Comparison of ENCODE assay signal across 21 cellular contexts in genomic region chr16:86574646-86575045, GRCh38. TPM values are rescaled to one million over a fixed set of nuclear protein-coding genes. Genes with fewer than 3 reads are reported as not detected.
DNase-seq lines count a peak whose midpoint lies in the region; ATAC-seq, FAIRE-seq and TF ChIP-seq lines count a peak whose summit lies in the region.
"Had no signal": no experiment of that assay in that cellular context is flagged by ENCODE, and none has a peak within 500 bp of the region (broad histone marks: within the 10 kb centered on the region; RNA-seq: fewer than 3 reads in every experiment).

No MANE protein-coding gene starts in this region.

- H3K4me2 ChIP-seq in K562 (ENCODE audit: insufficient read depth, low read length) = no peak overlapping the region

- no peaks in the 10 kb centered on the region for H3K9me3 Mint-ChIP-seq in nephron
- H3K9me3 Mint-ChIP-seq in type B pancreatic cell = no peaks in the 10 kb centered on the region

- intact Hi-C loops in left ventricle myocardium inferior (cut with micrococcal nuclease) = no loop called here
- intact Hi-C loops in left cardiac atrium (cut with DNase I) = loop anchor here in 1 of 2 donors (10.0 kb wide), 1 partner anchor 180 kb away; no protein-coding TSS in a partner anchor
- intact Hi-C loops in K562 (cut with micrococcal nuclease) = no loop called here

- POLR2A ChIA-PET in K562 (lab: Yijun Ruan, JAX) = interaction anchor here (0.6 kb wide), 2 partner anchors 31 to 1278 kb away, joined by 3 read pairs; no protein-coding TSS in a partner anchor

- H3K4me3 ChIP-seq in left ventricle myocardium inferior = no peak overlapping the region
- no peak overlapping the region for H3K4me3 ChIP-seq in K562
- H3K4me3 ChIP-seq: GM12878 had no signal

- peaks cover 4% of the 10 kb centered on the region for H4K20me1 ChIP-seq in K562 (replicated peaks; ENCODE audit: control insufficient read depth, insufficient read depth, low read length)

- H3K36me3 Mint-ChIP-seq in nephron (ENCODE audit: low read depth) (peaks cover 43% of the 10 kb centered on the region), type B pancreatic cell (peaks cover 21% of the 10 kb centered on the region)

- no peaks in the 10 kb centered on the region for H3K9me1 ChIP-seq in K562 (ENCODE audit: control insufficient read depth, insufficient read depth, low read length)

- no TSS peak for BruUV-seq in K562 (replicated peaks; lab: Mats Ljungman, UMichigan)

- FAIRE-seq in K562 (lab: Jason Lieb, UNC) = no peak
- FAIRE-seq: A204.1, GM12878, GM18507 had no signal

- peak overlapping the region; percentile 66 to 92 (median 87) for H3K4me3 Mint-ChIP-seq in nephron
- H3K4me3 Mint-ChIP-seq in type B pancreatic cell = peak overlapping the region; percentile 45

- no peak overlapping the region for H3K9ac ChIP-seq in K562 (ENCODE audit: insufficient read depth in 1 of 2, low read depth in 2 of 2, low read length in 2 of 2)

- no peak for TF ChIP-seq EP300 in K562 (IDR thresholded peaks at IDR 0.05; ENCODE audit: low read length)

- TF ChIP-seq CTCF in left ventricle myocardium inferior (IDR thresholded peaks at IDR 0.05; ENCODE audit: borderline replicate concordance) (no peak), K562 (IDR thresholded peaks at IDR 0.05 in 2 of 3, conservative IDR thresholded peaks at IDR 0.05 in 1 of 3; ENCODE audit: insufficient read depth in 2 of 3, low read depth in 1 of 3, low read length in 3 of 3) (no peak), nephron (IDR thresholded peaks at IDR 0.05; ENCODE audit: unreplicated experiment in 3 of 3) (no peak), type B pancreatic cell (conservative IDR thresholded peaks at IDR 0.05) (no peak)

- peak overlapping the region; percentile 88 for H3K27ac ChIP-seq in left ventricle myocardium inferior (replicated peaks)
- no peak overlapping the region for H3K27ac ChIP-seq in K562 (ENCODE audit: extremely low read depth, low read depth, low read length)

- no peak for TF ChIP-seq RAD21 in K562 (CRISPR knock-in tag; conservative IDR thresholded peaks at IDR 0.05 in 1 of 2, IDR thresholded peaks at IDR 0.05 in 1 of 2)

- H3K9me3 ChIP-seq in left ventricle myocardium inferior (replicated peaks) (no peaks in the 10 kb centered on the region), K562 (replicated peaks; ENCODE audit: control insufficient read depth, insufficient read depth, low read depth, low read length) (no peaks in the 10 kb centered on the region)

- H3K79me2 ChIP-seq in K562 (ENCODE audit: control insufficient read depth, insufficient read depth, low read length) = no peaks in the 10 kb centered on the region

- WGBS in K562 (ENCODE audit: insufficient coverage, low coverage, missing lambda C conversion rate) = 0% methylated on average over 4 of the region's 4 CpGs

- H3K27me3 ChIP-seq in left ventricle myocardium inferior (ENCODE audit: low read depth) (peaks cover 100% of the 10 kb centered on the region), K562 (ENCODE audit: control insufficient read depth in 2 of 2, insufficient read depth in 2 of 2, low read length in 2 of 2) (peaks cover 41 to 82% of the 10 kb centered on the region in 2 experiments)

- H2AFZ ChIP-seq in K562 (ENCODE audit: low read depth, low read length) = no peak overlapping the region

- no peak for ATAC-seq in left cardiac atrium
- ATAC-seq in K562 = no peak
- no peak for ATAC-seq in HG03378 (IDR thresholded peaks at IDR 0.05; ENCODE audit: unreplicated experiment)
- ATAC-seq in HG03045 (IDR thresholded peaks at IDR 0.05; ENCODE audit: unreplicated experiment) = no peak
- ATAC-seq in GM19023 (IDR thresholded peaks at IDR 0.05; ENCODE audit: unreplicated experiment) = no peak
- ATAC-seq: GM12878 had no signal

- peaks cover 51% of the 10 kb centered on the region for H3K4me1 ChIP-seq in left ventricle myocardium inferior
- H3K4me1 ChIP-seq in K562 (replicated peaks in 1 of 2; ENCODE audit: control insufficient read depth in 2 of 2, insufficient read depth in 2 of 2, low read length in 2 of 2) = peaks cover 0 to 19% of the 10 kb centered on the region in 2 experiments; a peak in 3 of 5 replicates

- TF ChIP-seq POLR2A in K562 (conservative IDR thresholded peaks at IDR 0.05) = no peak

- H3K27me3 Mint-ChIP-seq in nephron (ENCODE audit: low read depth) = peaks cover 97% of the 10 kb centered on the region
- H3K27me3 Mint-ChIP-seq in type B pancreatic cell = peaks cover 92% of the 10 kb centered on the region

- H3K36me3 ChIP-seq in left ventricle myocardium inferior = no peaks in the 10 kb centered on the region
- H3K36me3 ChIP-seq in K562 (ENCODE audit: control insufficient read depth, insufficient read depth, low read length) = no peaks in the 10 kb centered on the region

- DNase-seq in left ventricle myocardium inferior = no peak
- DNase-seq in left cardiac atrium = no peak
- no peak for DNase-seq in K562 (ENCODE audit: extremely low read depth in 1 of 4, low spot score in 3 of 4)
- DNase-seq in type B pancreatic cell (ENCODE audit: extremely low spot score, unreplicated experiment) = no peak
- DNase-seq: C1 segment of cervical spinal cord; DMS 273 treated with DMSO at 0.1 percent for 48 hours; GDM1; GOT3; Kasumi-1; NCI-H187; NCI-H446 treated with DMSO at 0.1 percent for 48 hours; NK-92 treated with Interleukin-12 subunit alpha and Interleukin-12 subunit beta, amount 100 ng/mL, for 24 hours; OCI-M1; RPMI8226 had no signal

- H3K27ac Mint-ChIP-seq in nephron = peak overlapping the region; percentile 94 to 97 (median 96)
- no peak overlapping the region for H3K27ac Mint-ChIP-seq in type B pancreatic cell

- in situ Hi-C loops in K562 (cut with MboI) = loop anchor here (25.0 kb wide), 1 partner anchor 1063 kb away; no protein-coding TSS in a partner anchor

- H3K4me1 Mint-ChIP-seq in nephron (peaks cover 61% of the 10 kb centered on the region), type B pancreatic cell (ENCODE audit: unreplicated experiment) (peaks cover 42% of the 10 kb centered on the region)

- CTCF ChIA-PET in K562 (lab: Yijun Ruan, JAX; ENCODE audit: low intra/inter-chr PET ratio) = no interaction called here

RNA-seq across cellular contexts. Expression of gene FOXL1, which starts 3.7 kb away (rescaled TPM):
- 0.38 TPM for total RNA-seq in left ventricle myocardium inferior
- 1 to 10 TPM in 1 of 2 donors, under 1 TPM in 1; 0.80 to 1.4 TPM for total RNA-seq in left cardiac atrium
- not detected in 2 replicates for total RNA-seq in K562 (2011; cell fraction: chromatin; rRNA removed; ENCODE audit: low replicate concordance)
- total RNA-seq in K562 (2011; cell fraction: nucleolus; rRNA removed) = not detected in 2 replicates
- not detected in 2 replicates for total RNA-seq in K562 (2011; cell fraction: nucleoplasm; rRNA removed)
- total RNA-seq in K562 (2014; rRNA removed) = not detected in 2 replicates
- not detected in 2 replicates for total RNA-seq in K562 (2014; rRNA removed; fragmentation: Illumina TruSeq; extraction: Trizol)
- not detected in 2 replicates for total RNA-seq in K562 (2015; rRNA removed; fragmentation: Illumina TruSeq; extraction: Trizol)
- not detected in 2 replicates for total RNA-seq in K562 (2021)
- not detected in 2 replicates for polyA plus RNA-seq in K562 (2011; rRNA removed)
- polyA plus RNA-seq in K562 (2011; cell fraction: cytosol; rRNA removed) = not detected in 2 replicates
- not detected in 2 replicates for polyA plus RNA-seq in K562 (2011; cell fraction: nucleus; rRNA removed)
- not detected in 2 replicates for polyA plus RNA-seq in K562 (2012)
- not detected in 2 replicates for polyA plus RNA-seq in K562 (2014; fragmentation: Illumina TruSeq; extraction: Trizol)
- not detected for polyA plus RNA-seq in K562 (2014; fragmentation: Nextera tagmentation; extraction: Ambion mirVana)
- polyA plus RNA-seq in K562 (2014; rRNA removed) = not detected in 2 replicates
- not detected in 2 replicates for polyA minus RNA-seq in K562 (2011; rRNA and poly(A)+ RNA removed)
- 0.36 TPM in 1 of 2 replicates, not detected in the other for polyA minus RNA-seq in K562 (2011; cell fraction: cytosol; rRNA and poly(A)+ RNA removed)
- polyA minus RNA-seq in K562 (2011; cell fraction: nucleus; rRNA and poly(A)+ RNA removed) = 0.13 TPM in 1 of 2 replicates, not detected in the other
- 1.5 and 2.2 TPM in 2 replicates for total RNA-seq in type B pancreatic cell (ENCODE audit: low replicate concordance)
- total RNA-seq: GM12878 had no signal

RNA-seq across cellular contexts. Expression of gene FOXC2, which starts 8.0 kb away (rescaled TPM):
- total RNA-seq in left ventricle myocardium inferior = 1.5 TPM
- total RNA-seq in left cardiac atrium = 1 to 10 TPM; 1.9 to 5.3 TPM
- total RNA-seq in K562 (2011; cell fraction: chromatin; rRNA removed; ENCODE audit: low replicate concordance) = not detected in 2 replicates
- not detected in 2 replicates for total RNA-seq in K562 (2011; cell fraction: nucleolus; rRNA removed)
- not detected in 2 replicates for total RNA-seq in K562 (2011; cell fraction: nucleoplasm; rRNA removed)
- not detected in 2 replicates for total RNA-seq in K562 (2014; rRNA removed)
- not detected in 2 replicates for total RNA-seq in K562 (2014; rRNA removed; fragmentation: Illumina TruSeq; extraction: Trizol)
- not detected in 2 replicates for total RNA-seq in K562 (2015; rRNA removed; fragmentation: Illumina TruSeq; extraction: Trizol)
- total RNA-seq in K562 (2021) = 0.11 TPM in 2 replicates
- polyA plus RNA-seq in K562 (2011; rRNA removed) = not detected in 2 replicates
- not detected in 2 replicates for polyA plus RNA-seq in K562 (2011; cell fraction: cytosol; rRNA removed)
- 0.13 TPM in 1 of 2 replicates, not detected in the other for polyA plus RNA-seq in K562 (2011; cell fraction: nucleus; rRNA removed)
- polyA plus RNA-seq in K562 (2012) = 0.10 TPM in 1 of 2 replicates, not detected in the other
- polyA plus RNA-seq in K562 (2014; fragmentation: Illumina TruSeq; extraction: Trizol) = not detected in 2 replicates
- polyA plus RNA-seq in K562 (2014; fragmentation: Nextera tagmentation; extraction: Ambion mirVana) = under 1 TPM; 0.01 to 0.08 TPM
- polyA plus RNA-seq in K562 (2014; rRNA removed) = 0.11 and 0.13 TPM in 2 replicates
- not detected in 2 replicates for polyA minus RNA-seq in K562 (2011; rRNA and poly(A)+ RNA removed)
- not detected in 2 replicates for polyA minus RNA-seq in K562 (2011; cell fraction: cytosol; rRNA and poly(A)+ RNA removed)
- polyA minus RNA-seq in K562 (2011; cell fraction: nucleus; rRNA and poly(A)+ RNA removed) = not detected in 2 replicates
- total RNA-seq in type B pancreatic cell (ENCODE audit: low replicate concordance) = 5.5 and 11.3 TPM in 2 replicates
- total RNA-seq: GM12878 had no signal
- polyA plus RNA-seq: GM12878 had no signal

RNA-seq across cellular contexts. Expression of gene MTHFSD, which starts 19.6 kb away (rescaled TPM):
- total RNA-seq in left ventricle myocardium inferior = 10.2 TPM
- 10 to 100 TPM; 10.3 to 12.4 TPM for total RNA-seq in left cardiac atrium
- total RNA-seq in K562 (2011; cell fraction: chromatin; rRNA removed; ENCODE audit: low replicate concordance) = 57.7 and 74.7 TPM in 2 replicates
- 49.7 and 59.5 TPM in 2 replicates for total RNA-seq in K562 (2011; cell fraction: nucleolus; rRNA removed)
- total RNA-seq in K562 (2011; cell fraction: nucleoplasm; rRNA removed) = 52.7 and 56.3 TPM in 2 replicates
- total RNA-seq in K562 (2014; rRNA removed) = 8.3 and 8.7 TPM in 2 replicates
- 12.0 and 12.8 TPM in 2 replicates for total RNA-seq in K562 (2014; rRNA removed; fragmentation: Illumina TruSeq; extraction: Trizol)
- 15.2 and 16.0 TPM in 2 replicates for total RNA-seq in K562 (2015; rRNA removed; fragmentation: Illumina TruSeq; extraction: Trizol)
- total RNA-seq in K562 (2021) = 17.8 and 20.2 TPM in 2 replicates
- 12.8 and 13.9 TPM in 2 replicates for polyA plus RNA-seq in K562 (2011; rRNA removed)
- polyA plus RNA-seq in K562 (2011; cell fraction: cytosol; rRNA removed) = 10.5 and 11.6 TPM in 2 replicates
- polyA plus RNA-seq in K562 (2011; cell fraction: nucleus; rRNA removed) = 61.4 and 78.3 TPM in 2 replicates
- 9.5 and 10.0 TPM in 2 replicates for polyA plus RNA-seq in K562 (2012)
- polyA plus RNA-seq in K562 (2014; fragmentation: Illumina TruSeq; extraction: Trizol) = 16.0 and 16.3 TPM in 2 replicates
- polyA plus RNA-seq in K562 (2014; fragmentation: Nextera tagmentation; extraction: Ambion mirVana) = 1 to 10 TPM; 3.2 to 3.5 TPM
- 8.7 and 10.6 TPM in 2 replicates for polyA plus RNA-seq in K562 (2014; rRNA removed)
- 22.0 and 22.3 TPM in 2 replicates for polyA minus RNA-seq in K562 (2011; rRNA and poly(A)+ RNA removed)
- 8.3 and 11.0 TPM in 2 replicates for polyA minus RNA-seq in K562 (2011; cell fraction: cytosol; rRNA and poly(A)+ RNA removed)
- polyA minus RNA-seq in K562 (2011; cell fraction: nucleus; rRNA and poly(A)+ RNA removed) = 57.9 and 75.6 TPM in 2 replicates
- total RNA-seq in type B pancreatic cell (ENCODE audit: low replicate concordance) = 18.2 and 20.2 TPM in 2 replicates
